Comparison of ENCODE assay signal across 33 cellular contexts in genomic region chr5:176369934-176370711, GRCh38. TPM values are rescaled to one million over a fixed set of nuclear protein-coding genes. Genes with fewer than 3 reads are reported as not detected.
"Had no signal": no experiment of that assay in that cellular context is flagged by ENCODE, and none has a peak within 500 bp of the region (broad histone marks: within the 10 kb centered on the region; RNA-seq: fewer than 3 reads in every experiment).

No MANE protein-coding gene starts in this region.

- H3K27ac ChIP-seq: adrenal gland, ascending aorta, cardiac muscle cell, coronary artery, dorsolateral prefrontal cortex, lower lobe of right lung, pancreas, prostate gland, testis, transverse colon, WERI-Rb-1 had no signal

- H3K4me1 ChIP-seq: pancreas, prostate gland had no signal

- DNase-seq: activated CD4-positive, alpha-beta T cell treated with anti-CD3 and anti-CD28 coated beads for 48 hours; activated CD4-positive, alpha-beta T cell treated with anti-CD3 and anti-CD28 coated beads, Interleukin-2, amount 50 U/mL, for 48 hours; activated CD8-positive, alpha-beta memory T cell treated with anti-CD3 and anti-CD28 coated beads, Interleukin-2, amount 50 U/mL, for 48 hours; activated naive CD4-positive, alpha-beta T cell treated with anti-CD3 and anti-CD28 coated beads for 36 hours; activated naive CD8-positive, alpha-beta T cell treated with anti-CD3 and anti-CD28 coated beads for 36 hours; activated T-cell treated with anti-CD3 and anti-CD28 coated beads, Interleukin-2, amount 50 U/mL, for 48 hours; adrenal gland; dorsolateral prefrontal cortex; effector memory CD4-positive, alpha-beta T cell; glutamatergic neuron; hypothalamus; immature natural killer cell; kidney; lower lobe of right lung; mesendoderm; pancreas; stimulated activated CD4-positive, alpha-beta T cell treated with anti-CD3 and anti-CD28 coated beads, Interleukin-2, amount 100 ng/mL, for 48 hours; stimulated activated naive CD8-positive, alpha-beta T cell treated with anti-CD3 and anti-CD28 coated beads, Interleukin-15, Interleukin-2, amounts not matched to agents 100 U/mL and 50 U/mL, for 24 hours; SW 1271; T-helper 17 cell; T1000; testis; transverse colon; WERI-Rb-1 had no signal

- H3K4me3 Mint-ChIP-seq: activated naive CD4-positive, alpha-beta T cell treated with anti-CD3 and anti-CD28 coated beads for 36 hours; activated naive CD8-positive, alpha-beta T cell treated with anti-CD3 and anti-CD28 coated beads for 36 hours; immature natural killer cell; T-helper 17 cell had no signal

- H3K9me3 Mint-ChIP-seq: activated naive CD4-positive, alpha-beta T cell treated with anti-CD3 and anti-CD28 coated beads for 36 hours; activated naive CD8-positive, alpha-beta T cell treated with anti-CD3 and anti-CD28 coated beads for 36 hours; brain; immature natural killer cell; nephron had no signal

- ATAC-seq: activated CD4-positive, CD25-positive, alpha-beta regulatory T cell treated with anti-CD3 and anti-CD28 coated beads, Interleukin-2, amount 50 U/mL, for 24 hours; lower lobe of right lung; pancreas; stimulated activated naive CD8-positive, alpha-beta T cell treated with anti-CD3 and anti-CD28 coated beads, Interleukin-15, Interleukin-2, amounts not matched to agents 100 U/mL and 50 U/mL, for 24 hours; T-helper 17 cell had no signal

- H3K4me3 ChIP-seq: adrenal gland, ascending aorta, cardiac muscle cell, coronary artery, dorsolateral prefrontal cortex, lower lobe of right lung, pancreas, prostate gland, testis, transverse colon had no signal

- H3K27me3 Mint-ChIP-seq: activated naive CD8-positive, alpha-beta T cell treated with anti-CD3 and anti-CD28 coated beads for 36 hours; brain; T-helper 17 cell had no signal

- H3K9me3 ChIP-seq: adrenal gland, ascending aorta, lower lobe of right lung, pancreas, prostate gland, testis, transverse colon had no signal

- FAIRE-seq: frontal cortex, kidney, pancreas, urothelium cell line had no signal

- H3K27me3 ChIP-seq: adrenal gland, ascending aorta, cardiac muscle cell, dorsolateral prefrontal cortex, pancreas, testis had no signal

- H3K36me3 ChIP-seq: pancreas, prostate gland, transverse colon had no signal

- H3K27ac Mint-ChIP-seq: activated naive CD4-positive, alpha-beta T cell treated with anti-CD3 and anti-CD28 coated beads for 36 hours; activated naive CD8-positive, alpha-beta T cell treated with anti-CD3 and anti-CD28 coated beads for 36 hours; brain; immature natural killer cell; nephron; T-helper 17 cell had no signal

RNA-seq across cellular contexts. Expression of gene NOP16, which starts 18.3 kb away (rescaled TPM):
- total RNA-seq: ascending aorta had no signal
